In genomic region chr2:101332885-101333766, GRCh38 we compare ENCODE assay signal across 1 cellular context.
TF ChIP-seq lines count a peak whose summit lies in the region.

No MANE protein-coding gene starts in this region.

TF ChIP-seq in HepG2, 621 proteins besides CTCF, POLR2A, EP300 and RAD21 (continued from another document and continues in another):
- TF ChIP-seq IRF2 (CRISPR knock-in tag; IDR thresholded peaks at IDR 0.05) = peak; percentile 70; the same call in 1 of the 2 replicates
- TF ChIP-seq, protein P1, sequence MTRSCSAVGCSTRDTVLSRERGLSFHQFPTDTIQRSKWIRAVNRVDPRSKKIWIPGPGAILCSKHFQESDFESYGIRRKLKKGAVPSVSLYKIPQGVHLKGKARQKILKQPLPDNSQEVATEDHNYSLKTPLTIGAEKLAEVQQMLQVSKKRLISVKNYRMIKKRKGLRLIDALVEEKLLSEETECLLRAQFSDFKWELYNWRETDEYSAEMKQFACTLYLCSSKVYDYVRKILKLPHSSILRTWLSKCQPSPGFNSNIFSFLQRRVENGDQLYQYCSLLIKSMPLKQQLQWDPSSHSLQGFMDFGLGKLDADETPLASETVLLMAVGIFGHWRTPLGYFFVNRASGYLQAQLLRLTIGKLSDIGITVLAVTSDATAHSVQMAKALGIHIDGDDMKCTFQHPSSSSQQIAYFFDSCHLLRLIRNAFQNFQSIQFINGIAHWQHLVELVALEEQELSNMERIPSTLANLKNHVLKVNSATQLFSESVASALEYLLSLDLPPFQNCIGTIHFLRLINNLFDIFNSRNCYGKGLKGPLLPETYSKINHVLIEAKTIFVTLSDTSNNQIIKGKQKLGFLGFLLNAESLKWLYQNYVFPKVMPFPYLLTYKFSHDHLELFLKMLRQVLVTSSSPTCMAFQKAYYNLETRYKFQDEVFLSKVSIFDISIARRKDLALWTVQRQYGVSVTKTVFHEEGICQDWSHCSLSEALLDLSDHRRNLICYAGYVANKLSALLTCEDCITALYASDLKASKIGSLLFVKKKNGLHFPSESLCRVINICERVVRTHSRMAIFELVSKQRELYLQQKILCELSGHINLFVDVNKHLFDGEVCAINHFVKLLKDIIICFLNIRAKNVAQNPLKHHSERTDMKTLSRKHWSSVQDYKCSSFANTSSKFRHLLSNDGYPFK (CRISPR knock-in tag; IDR thresholded peaks at IDR 0.05; ENCODE audit: borderline replicate concordance) = no peak
- TF ChIP-seq GATAD1 (CRISPR knock-in tag; IDR thresholded peaks at IDR 0.05) = no peak
- no peak for TF ChIP-seq RNF2 (conservative IDR thresholded peaks at IDR 0.05; ENCODE audit: low read depth)
- 0 out of 2 replicates have a peak, but pooled peaks have one; percentile 49 for TF ChIP-seq ZBTB7B (CRISPR knock-in tag; IDR thresholded peaks at IDR 0.05)
- TF ChIP-seq, protein P2, sequence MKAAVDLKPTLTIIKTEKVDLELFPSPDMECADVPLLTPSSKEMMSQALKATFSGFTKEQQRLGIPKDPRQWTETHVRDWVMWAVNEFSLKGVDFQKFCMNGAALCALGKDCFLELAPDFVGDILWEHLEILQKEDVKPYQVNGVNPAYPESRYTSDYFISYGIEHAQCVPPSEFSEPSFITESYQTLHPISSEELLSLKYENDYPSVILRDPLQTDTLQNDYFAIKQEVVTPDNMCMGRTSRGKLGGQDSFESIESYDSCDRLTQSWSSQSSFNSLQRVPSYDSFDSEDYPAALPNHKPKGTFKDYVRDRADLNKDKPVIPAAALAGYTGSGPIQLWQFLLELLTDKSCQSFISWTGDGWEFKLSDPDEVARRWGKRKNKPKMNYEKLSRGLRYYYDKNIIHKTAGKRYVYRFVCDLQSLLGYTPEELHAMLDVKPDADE (CRISPR knock-in tag; IDR thresholded peaks at IDR 0.05) = no peak
- peak; percentile 88 for TF ChIP-seq ZNF44 (CRISPR knock-in tag; IDR thresholded peaks at IDR 0.05)
- no peak for TF ChIP-seq NAIF1 (CRISPR knock-in tag; IDR thresholded peaks at IDR 0.05; ENCODE audit: borderline replicate concordance)
- peak; percentile 86 for TF ChIP-seq GATAD2A (CRISPR knock-in tag; IDR thresholded peaks at IDR 0.05)
- no peak for TF ChIP-seq ZNF589 (CRISPR knock-in tag; conservative IDR thresholded peaks at IDR 0.05)
- TF ChIP-seq ZNF224 (CRISPR knock-in tag; IDR thresholded peaks at IDR 0.05) = no peak
- no peak for TF ChIP-seq ZNF549 (CRISPR knock-in tag; IDR thresholded peaks at IDR 0.05)
- TF ChIP-seq HDAC1 (CRISPR knock-in tag; IDR thresholded peaks at IDR 0.05) = peak; percentile 53; the same call in 1 of the 2 replicates
- TF ChIP-seq FOXO1 (CRISPR knock-in tag; IDR thresholded peaks at IDR 0.05) = peak; percentile 60; the same call in 1 of the 2 replicates
- peak; percentile 92; the same call in 1 of the 2 replicates for TF ChIP-seq ZNF362 (CRISPR knock-in tag; IDR thresholded peaks at IDR 0.05; ENCODE audit: borderline replicate concordance)
- TF ChIP-seq FOXA3 (CRISPR knock-in tag; IDR thresholded peaks at IDR 0.05) = peak; percentile 92
- TF ChIP-seq ZNF430 (CRISPR knock-in tag; IDR thresholded peaks at IDR 0.05) = no peak
- peak; percentile 93 for TF ChIP-seq NFIC (IDR thresholded peaks at IDR 0.05; ENCODE audit: low read length)
- TF ChIP-seq NCOA2 (CRISPR knock-in tag; IDR thresholded peaks at IDR 0.05) = peak; percentile 93
- TF ChIP-seq ZNF749 (CRISPR knock-in tag; IDR thresholded peaks at IDR 0.05; ENCODE audit: borderline replicate concordance) = no peak
- TF ChIP-seq ZFX (CRISPR knock-in tag; IDR thresholded peaks at IDR 0.05; ENCODE audit: low read depth) = 0 out of 2 replicates have a peak, but pooled peaks have one; percentile 13
- peak; percentile 55 for TF ChIP-seq DRAP1 (CRISPR knock-in tag; IDR thresholded peaks at IDR 0.05)
- TF ChIP-seq NR2C2 (CRISPR knock-in tag; IDR thresholded peaks at IDR 0.05; ENCODE audit: borderline replicate concordance) = no peak
- TF ChIP-seq ZFP62 (CRISPR knock-in tag; IDR thresholded peaks at IDR 0.05) = no peak
- no peak for TF ChIP-seq ZBTB34 (CRISPR knock-in tag; IDR thresholded peaks at IDR 0.05)
- peak; percentile 91 for TF ChIP-seq BCL6 (CRISPR knock-in tag; IDR thresholded peaks at IDR 0.05)
- TF ChIP-seq BRCA1 (CRISPR knock-in tag; IDR thresholded peaks at IDR 0.05) = no peak
- TF ChIP-seq TAF1 (CRISPR knock-in tag; IDR thresholded peaks at IDR 0.05) = no peak
- no peak for TF ChIP-seq ZNF280B (CRISPR knock-in tag; IDR thresholded peaks at IDR 0.05; ENCODE audit: borderline replicate concordance)
- peak; percentile 94 for TF ChIP-seq TCF7L2 (IDR thresholded peaks at IDR 0.05; ENCODE audit: low read depth, low read length)
- TF ChIP-seq ZGPAT (CRISPR knock-in tag; IDR thresholded peaks at IDR 0.05) = peak; percentile 59
- TF ChIP-seq ZNF766 (CRISPR knock-in tag; IDR thresholded peaks at IDR 0.05; ENCODE audit: borderline replicate concordance) = no peak
- TF ChIP-seq ZNF781 (CRISPR knock-in tag; IDR thresholded peaks at IDR 0.05; ENCODE audit: borderline replicate concordance, not compliant biosample characterization) = no peak
- TF ChIP-seq, protein P3, sequence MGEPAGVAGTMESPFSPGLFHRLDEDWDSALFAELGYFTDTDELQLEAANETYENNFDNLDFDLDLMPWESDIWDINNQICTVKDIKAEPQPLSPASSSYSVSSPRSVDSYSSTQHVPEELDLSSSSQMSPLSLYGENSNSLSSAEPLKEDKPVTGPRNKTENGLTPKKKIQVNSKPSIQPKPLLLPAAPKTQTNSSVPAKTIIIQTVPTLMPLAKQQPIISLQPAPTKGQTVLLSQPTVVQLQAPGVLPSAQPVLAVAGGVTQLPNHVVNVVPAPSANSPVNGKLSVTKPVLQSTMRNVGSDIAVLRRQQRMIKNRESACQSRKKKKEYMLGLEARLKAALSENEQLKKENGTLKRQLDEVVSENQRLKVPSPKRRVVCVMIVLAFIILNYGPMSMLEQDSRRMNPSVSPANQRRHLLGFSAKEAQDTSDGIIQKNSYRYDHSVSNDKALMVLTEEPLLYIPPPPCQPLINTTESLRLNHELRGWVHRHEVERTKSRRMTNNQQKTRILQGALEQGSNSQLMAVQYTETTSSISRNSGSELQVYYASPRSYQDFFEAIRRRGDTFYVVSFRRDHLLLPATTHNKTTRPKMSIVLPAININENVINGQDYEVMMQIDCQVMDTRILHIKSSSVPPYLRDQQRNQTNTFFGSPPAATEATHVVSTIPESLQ (CRISPR knock-in tag; conservative IDR thresholded peaks at IDR 0.05) = no peak
- TF ChIP-seq MATR3 (CRISPR knock-in tag; IDR thresholded peaks at IDR 0.05) = no peak
- no peak for TF ChIP-seq FOXK2 (IDR thresholded peaks at IDR 0.05)
- TF ChIP-seq SMAD1 (CRISPR knock-in tag; IDR thresholded peaks at IDR 0.05; ENCODE audit: borderline replicate concordance, low read depth) = no peak
- no peak for TF ChIP-seq ZNF343 (CRISPR knock-in tag; IDR thresholded peaks at IDR 0.05)
- no peak for TF ChIP-seq ARNT2 (CRISPR knock-in tag; IDR thresholded peaks at IDR 0.05; ENCODE audit: low read depth)
- no peak for TF ChIP-seq ZFY (CRISPR knock-in tag; IDR thresholded peaks at IDR 0.05)
- TF ChIP-seq SMYD3 (CRISPR knock-in tag; IDR thresholded peaks at IDR 0.05) = no peak
- TF ChIP-seq NR2F2 (IDR thresholded peaks at IDR 0.05; ENCODE audit: borderline replicate concordance, low read depth) = peak; percentile 89
- no peak for TF ChIP-seq DNMT1 (CRISPR knock-in tag; IDR thresholded peaks at IDR 0.05)
- peak; percentile 59 for TF ChIP-seq KDM6A (CRISPR knock-in tag; IDR thresholded peaks at IDR 0.05; ENCODE audit: low read depth)
- TF ChIP-seq ZNF503 (CRISPR knock-in tag; IDR thresholded peaks at IDR 0.05) = peak; percentile 86
- TF ChIP-seq, protein P4, sequence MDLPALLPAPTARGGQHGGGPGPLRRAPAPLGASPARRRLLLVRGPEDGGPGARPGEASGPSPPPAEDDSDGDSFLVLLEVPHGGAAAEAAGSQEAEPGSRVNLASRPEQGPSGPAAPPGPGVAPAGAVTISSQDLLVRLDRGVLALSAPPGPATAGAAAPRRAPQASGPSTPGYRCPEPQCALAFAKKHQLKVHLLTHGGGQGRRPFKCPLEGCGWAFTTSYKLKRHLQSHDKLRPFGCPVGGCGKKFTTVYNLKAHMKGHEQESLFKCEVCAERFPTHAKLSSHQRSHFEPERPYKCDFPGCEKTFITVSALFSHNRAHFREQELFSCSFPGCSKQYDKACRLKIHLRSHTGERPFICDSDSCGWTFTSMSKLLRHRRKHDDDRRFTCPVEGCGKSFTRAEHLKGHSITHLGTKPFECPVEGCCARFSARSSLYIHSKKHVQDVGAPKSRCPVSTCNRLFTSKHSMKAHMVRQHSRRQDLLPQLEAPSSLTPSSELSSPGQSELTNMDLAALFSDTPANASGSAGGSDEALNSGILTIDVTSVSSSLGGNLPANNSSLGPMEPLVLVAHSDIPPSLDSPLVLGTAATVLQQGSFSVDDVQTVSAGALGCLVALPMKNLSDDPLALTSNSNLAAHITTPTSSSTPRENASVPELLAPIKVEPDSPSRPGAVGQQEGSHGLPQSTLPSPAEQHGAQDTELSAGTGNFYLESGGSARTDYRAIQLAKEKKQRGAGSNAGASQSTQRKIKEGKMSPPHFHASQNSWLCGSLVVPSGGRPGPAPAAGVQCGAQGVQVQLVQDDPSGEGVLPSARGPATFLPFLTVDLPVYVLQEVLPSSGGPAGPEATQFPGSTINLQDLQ (CRISPR knock-in tag; IDR thresholded peaks at IDR 0.05) = no peak
- no peak for TF ChIP-seq ZNF879 (CRISPR knock-in tag; IDR thresholded peaks at IDR 0.05)
- TF ChIP-seq, protein P5, sequence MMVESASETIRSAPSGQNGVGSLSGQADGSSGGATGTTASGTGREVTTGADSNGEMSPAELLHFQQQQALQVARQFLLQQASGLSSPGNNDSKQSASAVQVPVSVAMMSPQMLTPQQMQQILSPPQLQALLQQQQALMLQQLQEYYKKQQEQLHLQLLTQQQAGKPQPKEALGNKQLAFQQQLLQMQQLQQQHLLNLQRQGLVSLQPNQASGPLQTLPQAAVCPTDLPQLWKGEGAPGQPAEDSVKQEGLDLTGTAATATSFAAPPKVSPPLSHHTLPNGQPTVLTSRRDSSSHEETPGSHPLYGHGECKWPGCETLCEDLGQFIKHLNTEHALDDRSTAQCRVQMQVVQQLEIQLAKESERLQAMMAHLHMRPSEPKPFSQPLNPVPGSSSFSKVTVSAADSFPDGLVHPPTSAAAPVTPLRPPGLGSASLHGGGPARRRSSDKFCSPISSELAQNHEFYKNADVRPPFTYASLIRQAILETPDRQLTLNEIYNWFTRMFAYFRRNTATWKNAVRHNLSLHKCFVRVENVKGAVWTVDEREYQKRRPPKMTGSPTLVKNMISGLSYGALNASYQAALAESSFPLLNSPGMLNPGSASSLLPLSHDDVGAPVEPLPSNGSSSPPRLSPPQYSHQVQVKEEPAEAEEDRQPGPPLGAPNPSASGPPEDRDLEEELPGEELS (CRISPR knock-in tag; IDR thresholded peaks at IDR 0.05) = peak; percentile 83
- TF ChIP-seq ZNF780A (CRISPR knock-in tag; IDR thresholded peaks at IDR 0.05) = no peak
- TF ChIP-seq SKI (IDR thresholded peaks at IDR 0.05; ENCODE audit: partially characterized antibody) = peak; percentile 20
